8 cellular contexts compared by ENCODE assay signal in genomic region chr10:123009105-123009805, GRCh38. TPM values are rescaled to one million over a fixed set of nuclear protein-coding genes. Genes with fewer than 3 reads are reported as not detected.
A peak's percentile ranks its signal among the peaks of the same experiment; 100 is the strongest.
DNase-seq lines count a peak whose midpoint lies in the region; ATAC-seq and TF ChIP-seq lines count a peak whose summit lies in the region.

No MANE protein-coding gene starts in this region.

- peak overlapping the region; percentile 74 for H3K27ac ChIP-seq in rectal smooth muscle tissue (ENCODE audit: low read depth, low read length)

- no peaks in the 10 kb centered on the region for H3K9me3 ChIP-seq in Loucy (ENCODE audit: insufficient read depth, low read depth, low read length)

- no peaks in the 10 kb centered on the region for H3K9me2 ChIP-seq in Loucy (replicated peaks; ENCODE audit: low read depth, low read length)

- H3K27ac Mint-ChIP-seq in activated naive CD8-positive, alpha-beta T cell treated with anti-CD3 and anti-CD28 coated beads for 36 hours, result peak overlapping the region; percentile 94

- no peak for TF ChIP-seq CTCF in GM06990 (IDR thresholded peaks at IDR 0.05; ENCODE audit: insufficient read depth, low read length, poor library complexity, severe bottlenecking)
- no peak for TF ChIP-seq CTCF in Loucy (conservative IDR thresholded peaks at IDR 0.05; ENCODE audit: low read length)

- intact Hi-C loops in left ventricle myocardium superior (cut with micrococcal nuclease), result no loop called here

- no peaks in the 10 kb centered on the region for H3K36me3 ChIP-seq in GM06990 (ENCODE audit: control insufficient read depth, insufficient read depth, low read length)
- H3K36me3 ChIP-seq in Loucy (ENCODE audit: insufficient read depth, low read length), result no peaks in the 10 kb centered on the region
- H3K36me3 ChIP-seq in rectal smooth muscle tissue (ENCODE audit: control insufficient read depth, insufficient read depth, low read length), result no peaks in the 10 kb centered on the region

- H3F3A ChIP-seq in Loucy (ENCODE audit: low read depth), result no peaks in the 10 kb centered on the region

- H3K4me2 ChIP-seq in Loucy (ENCODE audit: low read depth, low read length, poor library complexity, severe bottlenecking), result peak overlapping the region; percentile 99

- peaks cover 31% of the 10 kb centered on the region for H3K4me1 Mint-ChIP-seq in activated naive CD8-positive, alpha-beta T cell treated with anti-CD3 and anti-CD28 coated beads for 36 hours

- peaks cover 46% of the 10 kb centered on the region for H3K79me2 ChIP-seq in Loucy (ENCODE audit: insufficient read depth, low read length)

- H4K20me1 ChIP-seq in Loucy (ENCODE audit: insufficient read depth, low read length, poor library complexity, severe bottlenecking), result peaks cover 30% of the 10 kb centered on the region

- peak overlapping the region; percentile 88 for H2AFZ ChIP-seq in Loucy (ENCODE audit: low read length)

- ATAC-seq in GM21576 (IDR thresholded peaks at IDR 0.05; ENCODE audit: unreplicated experiment) (peak; percentile 6), left ventricle myocardium superior (peak; percentile 46)

- no peaks in the 10 kb centered on the region for H3K27me3 Mint-ChIP-seq in activated naive CD8-positive, alpha-beta T cell treated with anti-CD3 and anti-CD28 coated beads for 36 hours

- peak; percentile 29 for DNase-seq in GM06990 (ENCODE audit: extremely low read depth, insufficient read length)
- peak; percentile 13 for DNase-seq in activated naive CD8-positive, alpha-beta T cell treated with anti-CD3 and anti-CD28 coated beads for 36 hours
- peak; percentile 38 for DNase-seq in left ventricle myocardium superior
- no peak for DNase-seq in SKM-1 treated with dmso at 0.1 percent for 144 hours (lab: John Stamatoyannopoulos, UW; ENCODE audit: unreplicated experiment)
- no peak for DNase-seq in mesenteric fat pad (ENCODE audit: low spot score)

- H3K9me3 Mint-ChIP-seq in activated naive CD8-positive, alpha-beta T cell treated with anti-CD3 and anti-CD28 coated beads for 36 hours, result no peaks in the 10 kb centered on the region

- peak overlapping the region; percentile 95 for H3K4me3 Mint-ChIP-seq in activated naive CD8-positive, alpha-beta T cell treated with anti-CD3 and anti-CD28 coated beads for 36 hours

- H3K27me3 ChIP-seq in GM06990 (replicated peaks; ENCODE audit: control insufficient read depth, insufficient read depth, low read length) (no peaks in the 10 kb centered on the region), Loucy (ENCODE audit: insufficient read depth, low read length, poor library complexity, severe bottlenecking) (no peaks in the 10 kb centered on the region), rectal smooth muscle tissue (ENCODE audit: control insufficient read depth, insufficient read depth, low read length) (no peaks in the 10 kb centered on the region)

- peak overlapping the region; percentile 84 for H3K4me3 ChIP-seq in GM06990 (replicated peaks; ENCODE audit: low read depth, low read length)
- peak overlapping the region; percentile 83 for H3K4me3 ChIP-seq in Loucy (ENCODE audit: low read length, poor library complexity, severe bottlenecking)
- H3K4me3 ChIP-seq in rectal smooth muscle tissue (ENCODE audit: low read length), result peak overlapping the region; percentile 80

- H3K36me3 Mint-ChIP-seq in activated naive CD8-positive, alpha-beta T cell treated with anti-CD3 and anti-CD28 coated beads for 36 hours, result peaks cover 23% of the 10 kb centered on the region

- H3K9ac ChIP-seq in Loucy (ENCODE audit: low read depth, low read length, poor library complexity, severe bottlenecking) (peak overlapping the region; percentile 90), rectal smooth muscle tissue (ENCODE audit: low read length) (peak overlapping the region; percentile 70)

- H3K4me1 ChIP-seq in Loucy (ENCODE audit: insufficient read depth, low read length, poor library complexity, severe bottlenecking) (peaks cover 43% of the 10 kb centered on the region), rectal smooth muscle tissue (ENCODE audit: control insufficient read depth, insufficient read depth, low read length) (peaks cover 11% of the 10 kb centered on the region)

RNA-seq across cellular contexts. Expression of gene ACADSB, which starts 0.4 kb away (rescaled TPM):
- 10 to 100 TPM; 23.3 to 25.1 TPM for total RNA-seq in activated naive CD8-positive, alpha-beta T cell treated with anti-CD3 and anti-CD28 coated beads for 36 hours
- total RNA-seq in left ventricle myocardium superior (99.5 TPM), mesenteric fat pad (20.0 TPM)

RNA-seq across cellular contexts. Expression of gene IKZF5, which starts 0.7 kb away (rescaled TPM):
- total RNA-seq in activated naive CD8-positive, alpha-beta T cell treated with anti-CD3 and anti-CD28 coated beads for 36 hours, result 10 to 100 TPM; 16.6 to 19.7 TPM
- total RNA-seq in left ventricle myocardium superior (10.8 TPM), mesenteric fat pad (12.4 TPM)

RNA-seq across cellular contexts. Expression of gene PSTK, which starts 29.1 kb away (rescaled TPM):
- 1 to 10 TPM; 6.0 to 7.3 TPM for total RNA-seq in activated naive CD8-positive, alpha-beta T cell treated with anti-CD3 and anti-CD28 coated beads for 36 hours
- total RNA-seq in left ventricle myocardium superior (2.3 TPM), mesenteric fat pad (1.9 TPM)

RNA-seq across cellular contexts. Expression of gene C10orf88, which starts 55.2 kb away (rescaled TPM):
- 10 to 100 TPM in 1 of 2 experiments, 1 to 10 TPM in 1; 9.5 to 10.1 TPM for total RNA-seq in activated naive CD8-positive, alpha-beta T cell treated with anti-CD3 and anti-CD28 coated beads for 36 hours
- total RNA-seq in left ventricle myocardium superior, result 5.0 TPM
- total RNA-seq in mesenteric fat pad, result 8.2 TPM

Comparison
In these comparisons a context has a peak if more than half of its experiments do, and no peak if none do; other contexts are left out.
1. DNase-seq: peak in GM06990 (single experiment), activated naive CD8-positive, alpha-beta T cell treated with anti-CD3 and anti-CD28 coated beads for 36 hours (single experiment) and left ventricle myocardium superior (single experiment); none in SKM-1 treated with dmso at 0.1 percent for 144 hours (single experiment) and mesenteric fat pad (single experiment).
2. Peak in every context shown above with its lines, with median percentiles within 50 percentile points of each other: H3K4me3 ChIP-seq.